Comparison of ENCODE assay signal across 35 cellular contexts in genomic region chr14:101046071-101046470, GRCh38.
"Had no signal": no experiment of that assay in that cellular context is flagged by ENCODE, and none has a peak within 500 bp of the region (broad histone marks: within the 10 kb centered on the region; RNA-seq: fewer than 3 reads in every experiment).

No MANE protein-coding gene starts in this region.

- H3K9me3 ChIP-seq: MG63 had no signal

- H3K27me3 ChIP-seq: MG63 had no signal

- H3K4me3 ChIP-seq: MG63 had no signal

- H3K4me2 ChIP-seq: KMS-11 had no signal

- H3K36me3 ChIP-seq: MG63 had no signal

- H3K9ac ChIP-seq: KMS-11 had no signal

- H3K27ac ChIP-seq: KMS-11 had no signal

- DNase-seq: Karpas-422, Kasumi-1, KG1, MG63, MM.1S, MV-4-11, NCI-H1048, NCI-H1092, NCI-H1092 treated with DMSO at 0.1 percent for 48 hours, NCI-H1105, NCI-H1105 treated with DMSO at 0.1 percent for 48 hours, NCI-H1417, NCI-H1417 treated with DMSO at 0.1 percent for 48 hours, NCI-H1436, NCI-H1436 treated with DMSO at 0.1 percent for 48 hours, NCI-H146, NCI-H1694, NCI-H1694 treated with DMSO at 0.1 percent for 48 hours, NCI-H187, NCI-H187 treated with DMSO at 0.1 percent for 48 hours, NCI-H1930, NCI-H2029, NCI-H2029 treated with DMSO at 0.1 percent for 48 hours, NCI-H2081, NCI-H2081 treated with DMSO at 0.1 percent for 48 hours, NCI-H2107, NCI-H2171, NCI-H2171 treated with DMSO at 0.1 percent for 48 hours, NCI-H2227 treated with DMSO at 0.1 percent for 48 hours, NCI-H226, NCI-H345, NCI-H446, NCI-H446 treated with DMSO at 0.1 percent for 48 hours, NCI-H510A had no signal
